In genomic region chr16:72818286-72818845, GRCh38 we compare ENCODE assay signal across 19 cellular contexts.
DNase-seq lines count a peak whose midpoint lies in the region; ATAC-seq, FAIRE-seq and TF ChIP-seq lines count a peak whose summit lies in the region.
"Had no signal": no experiment of that assay in that cellular context is flagged by ENCODE, and none has a peak within 500 bp of the region (broad histone marks: within the 10 kb centered on the region; RNA-seq: fewer than 3 reads in every experiment).

No MANE protein-coding gene starts in this region.

- H3K4me3 ChIP-seq in cardiac muscle cell (no peak overlapping the region), left ventricle myocardium inferior (no peak overlapping the region), WI38 (ENCODE audit: low read depth, low read length) (no peak overlapping the region), fibroblast of villous mesenchyme (ENCODE audit: low read depth, low read length) (no peak overlapping the region), Peyer's patch (no peak overlapping the region), pancreas (no peak overlapping the region)

- intact Hi-C loops in left ventricle myocardium inferior (cut with micrococcal nuclease) = no loop called here
- intact Hi-C loops in pancreas (cut with DNase I) = no loop called here

- no peak for TF ChIP-seq POLR2A in Peyer's patch (IDR thresholded peaks at IDR 0.05)

- no peaks in the 10 kb centered on the region for H3K27me3 ChIP-seq in cardiac muscle cell
- no peaks in the 10 kb centered on the region for H3K27me3 ChIP-seq in left ventricle myocardium inferior (ENCODE audit: low read depth)
- no peaks in the 10 kb centered on the region for H3K27me3 ChIP-seq in Peyer's patch
- H3K27me3 ChIP-seq in pancreas = no peaks in the 10 kb centered on the region
- H3K27me3 ChIP-seq: neutrophil had no signal

- H3K36me3 ChIP-seq in cardiac muscle cell (no peaks in the 10 kb centered on the region), left ventricle myocardium inferior (no peaks in the 10 kb centered on the region), Peyer's patch (no peaks in the 10 kb centered on the region), pancreas (no peaks in the 10 kb centered on the region)
- H3K36me3 ChIP-seq: neutrophil had no signal

- H3K9me3 ChIP-seq in cardiac muscle cell (ENCODE audit: low read depth) (no peaks in the 10 kb centered on the region), left ventricle myocardium inferior (replicated peaks) (no peaks in the 10 kb centered on the region), Peyer's patch (no peaks in the 10 kb centered on the region), pancreas (no peaks in the 10 kb centered on the region)
- H3K9me3 ChIP-seq: neutrophil had no signal

- no peak for DNase-seq in cardiac muscle cell (ENCODE audit: low read depth in 1 of 2, low spot score in 1 of 2)
- DNase-seq in left ventricle myocardium inferior = no peak
- DNase-seq in fibroblast of villous mesenchyme (ENCODE audit: low read depth) = no peak
- DNase-seq in Peyer's patch = no peak
- DNase-seq in NCI-H128 (lab: John Stamatoyannopoulos, UW; ENCODE audit: unreplicated experiment) = no peak
- DNase-seq in pancreas = no peak
- DNase-seq in MV-4-11 (lab: John Stamatoyannopoulos, UW) = no peak
- DNase-seq: activated CD4-positive, alpha-beta T cell treated with anti-CD3 and anti-CD28 coated beads, Interleukin-2, amount 50 U/mL, for 1 hour; activated effector memory CD4-positive, alpha-beta T cell treated with anti-CD3 and anti-CD28 coated beads, Interleukin-2, amount 50 U/mL, for 16 hours; Calu3; central memory CD4-positive, alpha-beta T cell; hippocampal formation; NCI-H1417; stimulated activated CD4-positive, alpha-beta T cell treated with anti-CD3 and anti-CD28 coated beads, Interleukin-12 subunit alpha, Interleukin-12 subunit beta, amount 100 ng/mL, for 4 hours; substantia nigra had no signal

- no peak for FAIRE-seq in pancreas (lab: Jason Lieb, UNC)
- FAIRE-seq: A204.1, endometrium had no signal

- 95 to 98% methylated on average over 4 of the region's 4 CpGs for WGBS in pancreas, 2 donors

- TF ChIP-seq CTCF in cardiac muscle cell (IDR thresholded peaks at IDR 0.05; ENCODE audit: low read depth, low read length) (peak; percentile 28), left ventricle myocardium inferior (IDR thresholded peaks at IDR 0.05; ENCODE audit: borderline replicate concordance) (no peak), WI38 (IDR thresholded peaks at IDR 0.05; ENCODE audit: low read depth, low read length) (peak; percentile 17; the same call in 1 of the 2 replicates), fibroblast of villous mesenchyme (IDR thresholded peaks at IDR 0.05; ENCODE audit: insufficient read depth, low read depth, low read length) (peak; percentile 10), Peyer's patch (IDR thresholded peaks at IDR 0.05) (no peak), pancreas (IDR thresholded peaks at IDR 0.05) (no peak)

- H3K4me1 ChIP-seq in cardiac muscle cell (ENCODE audit: low read depth) (peaks cover under 1% of the 10 kb centered on the region), left ventricle myocardium inferior (peaks cover 19% of the 10 kb centered on the region), Peyer's patch (no peaks in the 10 kb centered on the region), pancreas (peaks cover 0 to under 1% (median 0%) of the 10 kb centered on the region in 3 donors)

- no peak overlapping the region for H3K27ac ChIP-seq in cardiac muscle cell
- no peak overlapping the region for H3K27ac ChIP-seq in left ventricle myocardium inferior (replicated peaks)
- no peak overlapping the region for H3K27ac ChIP-seq in Peyer's patch
- H3K27ac ChIP-seq in pancreas = no peak overlapping the region
- H3K27ac ChIP-seq: neutrophil had no signal

- ATAC-seq in pancreas = no peak

Comparison
In these comparisons a context has a peak if more than half of its experiments do, and no peak if none do; other contexts are left out.
1. CTCF ChIP-seq: peak in cardiac muscle cell (single experiment), WI38 (single experiment) and fibroblast of villous mesenchyme (single experiment); none in left ventricle myocardium inferior (single experiment), Peyer's patch (0 of 6) and pancreas (0 of 4).